ENCODE assay signal across 13 cellular contexts in the genomic region with DNA sequence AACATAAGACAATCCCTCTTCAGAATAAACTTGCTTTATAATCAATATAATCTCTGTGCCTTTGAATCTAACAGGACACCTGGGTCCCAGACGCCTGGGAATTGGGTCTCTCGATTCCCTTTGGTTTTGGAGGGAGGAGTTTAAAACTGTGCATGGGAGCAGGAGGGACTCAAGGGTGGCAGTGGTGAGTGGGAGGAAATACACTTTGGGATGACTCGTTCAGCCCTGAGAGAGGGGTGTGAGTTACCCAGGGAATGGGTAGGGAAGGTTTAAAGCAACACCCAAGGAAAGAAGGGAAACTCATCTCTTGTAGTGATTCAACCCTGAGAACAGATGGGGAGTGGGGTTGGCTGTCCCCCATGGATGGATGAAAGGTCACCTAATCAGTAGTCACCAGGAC. TPM values are rescaled to one million over a fixed set of nuclear protein-coding genes. Genes with fewer than 3 reads are reported as not detected.
DNase-seq lines count a peak whose midpoint lies in the region; ATAC-seq and TF ChIP-seq lines count a peak whose summit lies in the region.
"Had no signal": no experiment of that assay in that cellular context is flagged by ENCODE, and none has a peak within 500 bp of the region (broad histone marks: within the 10 kb centered on the region; RNA-seq: fewer than 3 reads in every experiment).

No MANE protein-coding gene starts in this region.

- peak overlapping the region; percentile 72 for H3K4me3 ChIP-seq in OCI-LY1 (ENCODE audit: low read depth, low read length, poor library complexity, severe bottlenecking)

- H3K79me2 ChIP-seq in OCI-LY1 (ENCODE audit: insufficient read depth, low read length) = no peaks in the 10 kb centered on the region

- H3K9me3 Mint-ChIP-seq in activated T-cell treated with anti-CD3 and anti-CD28 coated beads, Interleukin-2, amount 50 U/mL, for 72 hours = no peaks in the 10 kb centered on the region
- no peaks in the 10 kb centered on the region for H3K9me3 Mint-ChIP-seq in effector memory CD8-positive, alpha-beta T cell
- H3K9me3 Mint-ChIP-seq in stimulated activated memory B cell treated with anti-CD40 and anti-IgM and Interleukin-4, amounts not matched to agents 10 μg/mL and 1 μg/mL and 100 μg/mL, for 72 hours = no peaks in the 10 kb centered on the region

- H3K27ac ChIP-seq in OCI-LY1 (ENCODE audit: low read depth, low read length, poor library complexity, severe bottlenecking) = no peak overlapping the region

- H3K27me3 Mint-ChIP-seq in activated T-cell treated with anti-CD3 and anti-CD28 coated beads, Interleukin-2, amount 50 U/mL, for 72 hours (ENCODE audit: low read depth) = no peaks in the 10 kb centered on the region
- no peaks in the 10 kb centered on the region for H3K27me3 Mint-ChIP-seq in effector memory CD8-positive, alpha-beta T cell
- H3K27me3 Mint-ChIP-seq in stimulated activated memory B cell treated with anti-CD40 and anti-IgM and Interleukin-4, amounts not matched to agents 10 μg/mL and 1 μg/mL and 100 μg/mL, for 72 hours = no peaks in the 10 kb centered on the region

- no peaks in the 10 kb centered on the region for H3K9me3 ChIP-seq in OCI-LY1 (ENCODE audit: low read length)
- H3K9me3 ChIP-seq: BE2C had no signal

- peak overlapping the region; percentile 96 to 97 for H3K4me3 Mint-ChIP-seq in activated T-cell treated with anti-CD3 and anti-CD28 coated beads, Interleukin-2, amount 50 U/mL, for 72 hours
- peak overlapping the region; percentile 89 to 90 for H3K4me3 Mint-ChIP-seq in effector memory CD8-positive, alpha-beta T cell
- peak overlapping the region; percentile 90 for H3K4me3 Mint-ChIP-seq in stimulated activated memory B cell treated with anti-CD40 and anti-IgM and Interleukin-4, amounts not matched to agents 10 μg/mL and 1 μg/mL and 100 μg/mL, for 72 hours

- DNase-seq in activated T-cell treated with anti-CD3 and anti-CD28 coated beads, Interleukin-2, amount 50 U/mL, for 72 hours = no peak
- DNase-seq in activated T-cell treated with anti-CD3 and anti-CD28 coated beads for 4 hours = no peak
- no peak for DNase-seq in effector memory CD8-positive, alpha-beta T cell
- DNase-seq in dermis blood vessel endothelial cell = no peak
- DNase-seq in T-helper 9 cell = no peak
- DNase-seq: BE2C, cerebellar nuclear complex, kidney glomerular epithelial cell, NCI-H1092, NCI-H774 had no signal

- no peaks in the 10 kb centered on the region for H3K27me3 ChIP-seq in OCI-LY1 (ENCODE audit: insufficient read depth, low read length)
- H3K27me3 ChIP-seq: BE2C had no signal

- H3K9me2 ChIP-seq in OCI-LY1 (ENCODE audit: low read depth, low read length) = no peaks in the 10 kb centered on the region

- H3K36me3 Mint-ChIP-seq in activated T-cell treated with anti-CD3 and anti-CD28 coated beads, Interleukin-2, amount 50 U/mL, for 72 hours (ENCODE audit: insufficient read depth in 2 of 2) = peaks cover 0 to 3% of the 10 kb centered on the region in 2 donors
- peaks cover 10% of the 10 kb centered on the region for H3K36me3 Mint-ChIP-seq in effector memory CD8-positive, alpha-beta T cell (ENCODE audit: insufficient read depth)
- peaks cover 11% of the 10 kb centered on the region for H3K36me3 Mint-ChIP-seq in stimulated activated memory B cell treated with anti-CD40 and anti-IgM and Interleukin-4, amounts not matched to agents 10 μg/mL and 1 μg/mL and 100 μg/mL, for 72 hours

- peaks cover 56% of the 10 kb centered on the region for H3K4me1 ChIP-seq in OCI-LY1 (ENCODE audit: insufficient read depth, low read length, severe bottlenecking)

- H3K36me3 ChIP-seq in OCI-LY1 (ENCODE audit: insufficient read depth, low read length) = no peaks in the 10 kb centered on the region
- H3K36me3 ChIP-seq: BE2C had no signal

- H3F3A ChIP-seq in OCI-LY1 (ENCODE audit: insufficient read depth, low read length) = no peaks in the 10 kb centered on the region

- H3K27ac Mint-ChIP-seq in activated T-cell treated with anti-CD3 and anti-CD28 coated beads, Interleukin-2, amount 50 U/mL, for 72 hours = no peak overlapping the region
- peak overlapping the region in 1 of 2 donors; percentile 26 for H3K27ac Mint-ChIP-seq in effector memory CD8-positive, alpha-beta T cell
- H3K27ac Mint-ChIP-seq in stimulated activated memory B cell treated with anti-CD40 and anti-IgM and Interleukin-4, amounts not matched to agents 10 μg/mL and 1 μg/mL and 100 μg/mL, for 72 hours = peak overlapping the region; percentile 98

- no peak overlapping the region for H2AFZ ChIP-seq in OCI-LY1 (ENCODE audit: low read length)

- peak overlapping the region; percentile 83 for H3K4me2 ChIP-seq in OCI-LY1 (ENCODE audit: low read length)

- H4K20me1 ChIP-seq in OCI-LY1 (ENCODE audit: insufficient read depth, low read length) = no peaks in the 10 kb centered on the region

- TF ChIP-seq CTCF in OCI-LY1 (IDR thresholded peaks at IDR 0.05; ENCODE audit: low read length) = no peak

- H3K9ac ChIP-seq in OCI-LY1 (ENCODE audit: low read length) = peak overlapping the region; percentile 85; the same call in 1 of the 2 replicates

- peaks cover 34% of the 10 kb centered on the region for H3K4me1 Mint-ChIP-seq in activated T-cell treated with anti-CD3 and anti-CD28 coated beads, Interleukin-2, amount 50 U/mL, for 72 hours (ENCODE audit: low read depth)
- H3K4me1 Mint-ChIP-seq in effector memory CD8-positive, alpha-beta T cell (ENCODE audit: low read depth in 2 of 2) = peaks cover 24 to 33% of the 10 kb centered on the region in 2 donors
- H3K4me1 Mint-ChIP-seq in stimulated activated memory B cell treated with anti-CD40 and anti-IgM and Interleukin-4, amounts not matched to agents 10 μg/mL and 1 μg/mL and 100 μg/mL, for 72 hours = peaks cover 65% of the 10 kb centered on the region

- no peak for ATAC-seq in activated T-cell treated with anti-CD3 and anti-CD28 coated beads, Interleukin-2, amount 50 U/mL, for 72 hours (replicated peaks in 1 of 2)
- ATAC-seq in effector memory CD8-positive, alpha-beta T cell (replicated peaks) = no peak
- no peak for ATAC-seq in stimulated activated memory B cell treated with anti-CD40 and anti-IgM and Interleukin-4, amounts not matched to agents 10 μg/mL and 1 μg/mL and 100 μg/mL, for 72 hours
- ATAC-seq in HG03521 (IDR thresholded peaks at IDR 0.05; ENCODE audit: unreplicated experiment) = no peak

RNA-seq across cellular contexts. Expression of a gene that starts 1.6 kb away (rescaled TPM):
- total RNA-seq in activated T-cell treated with anti-CD3 and anti-CD28 coated beads, Interleukin-2, amount 50 U/mL, for 72 hours = 10 to 100 TPM; 59.2 to 73.8 TPM
- total RNA-seq in dermis blood vessel endothelial cell = 9.5 and 13.4 TPM in 2 replicates

RNA-seq across cellular contexts. Expression of a gene that starts 5.2 kb away (rescaled TPM):
- total RNA-seq in activated T-cell treated with anti-CD3 and anti-CD28 coated beads, Interleukin-2, amount 50 U/mL, for 72 hours = 1 to 10 TPM; 5.3 to 6.1 TPM
- 0.51 and 0.84 TPM in 2 replicates for total RNA-seq in dermis blood vessel endothelial cell

RNA-seq across cellular contexts. Expression of a gene that starts 20.0 kb away (rescaled TPM):
- total RNA-seq in activated T-cell treated with anti-CD3 and anti-CD28 coated beads, Interleukin-2, amount 50 U/mL, for 72 hours = not detected
- 24.7 and 30.6 TPM in 2 replicates for total RNA-seq in dermis blood vessel endothelial cell

RNA-seq across cellular contexts. Expression of a gene that starts 41.0 kb away (rescaled TPM):
- total RNA-seq in activated T-cell treated with anti-CD3 and anti-CD28 coated beads, Interleukin-2, amount 50 U/mL, for 72 hours = 10 to 100 TPM; 59.9 to 72.2 TPM
- total RNA-seq in dermis blood vessel endothelial cell = 21.8 and 42.3 TPM in 2 replicates

RNA-seq across cellular contexts. Expression of a gene that starts 42.2 kb away (rescaled TPM):
- total RNA-seq in activated T-cell treated with anti-CD3 and anti-CD28 coated beads, Interleukin-2, amount 50 U/mL, for 72 hours = 10 to 100 TPM; 48.2 to 62.9 TPM
- total RNA-seq in dermis blood vessel endothelial cell = 8.2 and 9.0 TPM in 2 replicates

Comparison
In these comparisons a context has a peak if more than half of its experiments do, and no peak if none do; other contexts are left out.
1. RNA of a gene that starts 20.0 kb away (total RNA-seq): 24.7 to 30.6 TPM in dermis blood vessel endothelial cell; not detected in activated T-cell treated with anti-CD3 and anti-CD28 coated beads, Interleukin-2, amount 50 U/mL, for 72 hours; every median in the first group is over 10 times any median in the second.
2. Peak in every context shown above with its lines, with median percentiles within 50 percentile points of each other: H3K4me3 Mint-ChIP-seq.